ENCODE assay signal across 8 cellular contexts in the genomic region with DNA sequence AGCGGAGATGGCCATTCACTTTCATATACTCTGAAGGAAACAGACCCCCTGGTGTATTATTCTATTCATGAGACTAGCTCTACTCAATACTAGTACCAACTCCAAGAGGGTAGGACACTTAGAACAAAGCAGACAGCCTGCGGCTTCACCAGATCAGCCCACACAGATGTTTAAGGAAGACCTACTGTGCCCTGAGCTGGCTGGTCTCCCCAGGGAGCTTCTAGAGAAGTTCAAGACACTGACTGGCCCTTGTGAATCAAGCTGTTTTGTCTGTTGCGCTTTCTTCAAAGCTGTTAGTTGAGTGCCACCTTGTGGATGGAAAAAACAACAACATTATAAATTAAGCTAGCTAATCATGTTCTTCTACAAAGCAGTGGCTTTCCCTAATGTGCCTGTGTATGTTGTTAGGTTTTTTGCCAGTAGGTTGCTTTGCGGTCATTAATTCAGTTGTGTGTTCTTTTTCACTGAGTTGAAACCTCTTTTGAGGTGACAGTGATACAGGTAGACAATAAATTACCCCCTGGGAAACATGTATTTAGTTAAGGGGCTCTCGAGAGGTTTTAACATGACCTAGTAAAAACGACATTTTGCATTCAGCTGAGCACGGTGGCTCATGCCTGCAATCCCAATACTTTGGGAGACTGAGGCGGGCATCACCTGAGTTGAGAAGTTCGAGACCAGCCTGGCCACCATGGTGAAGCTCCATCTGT.
A peak's percentile ranks its signal among the peaks of the same experiment; 100 is the strongest.
DNase-seq lines count a peak whose midpoint lies in the region; ATAC-seq and TF ChIP-seq lines count a peak whose summit lies in the region.

No MANE protein-coding gene starts in this region.

- H3K36me3 ChIP-seq in CD4-positive, alpha-beta memory T cell (ENCODE audit: insufficient read depth, low read length), result no peaks in the 10 kb centered on the region
- H3K36me3 ChIP-seq in lung (ENCODE audit: control insufficient read depth in 2 of 2, insufficient read depth in 2 of 2, low read length in 2 of 2), result peaks cover 0 to 6% of the 10 kb centered on the region in 2 donors
- no peaks in the 10 kb centered on the region for H3K36me3 ChIP-seq in aorta (ENCODE audit: control insufficient read depth in 1 of 2, insufficient read depth in 2 of 2, low read length in 1 of 2)

- H3K4me1 Mint-ChIP-seq in CD4-positive, alpha-beta memory T cell, result no peaks in the 10 kb centered on the region

- intact Hi-C loops in CD4-positive, alpha-beta memory T cell (cut with micrococcal nuclease), result loop anchor here (1.0 kb wide), 1 partner anchor 1036 kb away; no protein-coding TSS in a partner anchor
- intact Hi-C loops in aorta (cut with DNase I), result loop anchor here (1.0 to 10.0 kb wide), 3 partner anchors 153 to 383 kb away; partner anchors contain the start of gene CGNL1 (in 1 of the 2)

- H3K4me1 ChIP-seq in CD4-positive, alpha-beta memory T cell (ENCODE audit: insufficient read depth, low read length), result no peaks in the 10 kb centered on the region
- no peaks in the 10 kb centered on the region for H3K4me1 ChIP-seq in lung (ENCODE audit: control insufficient read depth in 2 of 2, insufficient read depth in 2 of 2, low read length in 2 of 2)
- no peaks in the 10 kb centered on the region for H3K4me1 ChIP-seq in aorta (ENCODE audit: control insufficient read depth in 1 of 2, insufficient read depth in 2 of 2, low read length in 2 of 2)

- no peak overlapping the region for H3K4me3 Mint-ChIP-seq in CD4-positive, alpha-beta memory T cell

- no peaks in the 10 kb centered on the region for H3K27me3 ChIP-seq in CD4-positive, alpha-beta memory T cell (ENCODE audit: insufficient read depth, low read length)
- H3K27me3 ChIP-seq in lung (ENCODE audit: control insufficient read depth, insufficient read depth) (no peaks in the 10 kb centered on the region), aorta (ENCODE audit: control insufficient read depth in 1 of 2, insufficient read depth in 2 of 2, low read length in 1 of 2) (no peaks in the 10 kb centered on the region)

- ATAC-seq in GM18907 (IDR thresholded peaks at IDR 0.05; ENCODE audit: unreplicated experiment), result peak; percentile 68
- ATAC-seq in lung (ENCODE audit: insufficient read depth, low FRiP score), result peak; percentile 70
- peak; percentile 70 for ATAC-seq in aorta (ENCODE audit: low FRiP score)

- peak in 4 of 5 donors; percentile 28 to 44 (median 34) for DNase-seq in CD4-positive, alpha-beta memory T cell
- DNase-seq in MV-4-11 (lab: John Stamatoyannopoulos, UW) (peak; percentile 83), RKO (ENCODE audit: low spot score) (peak; percentile 80), dermis microvascular lymphatic vessel endothelial cell (ENCODE audit: low read depth in 2 of 2) (peak; percentile 75 to 89), lung (ENCODE audit: low spot score) (no peak), aorta (peak in 1 of 2 donors; percentile 48), ecto neural progenitor cell (ENCODE audit: low spot score) (no peak)

- H3K9me3 Mint-ChIP-seq in CD4-positive, alpha-beta memory T cell, result no peaks in the 10 kb centered on the region

- TF ChIP-seq CTCF in lung (IDR thresholded peaks at IDR 0.05; ENCODE audit: control extremely low read depth, extremely low read depth), result peak; percentile 52

- no peak overlapping the region for H3K27ac ChIP-seq in CD4-positive, alpha-beta memory T cell (ENCODE audit: low read depth, low read length)
- H3K27ac ChIP-seq in lung (ENCODE audit: low read depth in 1 of 2, low read length in 1 of 2) (no peak overlapping the region), aorta (ENCODE audit: low read depth in 1 of 2, low read length in 2 of 2) (no peak overlapping the region)

- no peaks in the 10 kb centered on the region for H3K9me3 ChIP-seq in CD4-positive, alpha-beta memory T cell (ENCODE audit: control insufficient read depth in 1 of 2, low read length in 2 of 2)
- H3K9me3 ChIP-seq in lung (ENCODE audit: control insufficient read depth in 2 of 2, insufficient read depth in 1 of 2, low read length in 1 of 2), result no peaks in the 10 kb centered on the region
- H3K9me3 ChIP-seq in aorta (ENCODE audit: control insufficient read depth, low read length), result no peaks in the 10 kb centered on the region

- H3K27ac Mint-ChIP-seq in CD4-positive, alpha-beta memory T cell, result no peak overlapping the region

- H3K4me3 ChIP-seq in CD4-positive, alpha-beta memory T cell (ENCODE audit: low read length in 2 of 2), result no peak overlapping the region
- H3K4me3 ChIP-seq in lung (no peak overlapping the region), aorta (ENCODE audit: low read length in 2 of 2) (no peak overlapping the region)

- 64 to 68% methylated on average over 9 of the region's 9 CpGs for WGBS in lung, 2 donors
- WGBS in aorta, 2 donors, result 52 to 55% methylated on average over 9 of the region's 9 CpGs

- CTCF ChIA-PET in CD4-positive, alpha-beta memory T cell (lab: Charles Lee; ENCODE audit: partially characterized antibody), result interaction anchor here (0.6 to 4.5 kb wide), 19 partner anchors 11 to 1078 kb away, joined by 3 to 63 read pairs (median 4); partner anchors contain the start of gene TCF12

- no peaks in the 10 kb centered on the region for H3K36me3 Mint-ChIP-seq in CD4-positive, alpha-beta memory T cell

- peaks cover 2 to 24% of the 10 kb centered on the region in 2 donors for H3K27me3 Mint-ChIP-seq in CD4-positive, alpha-beta memory T cell

- POLR2A ChIA-PET in CD4-positive, alpha-beta memory T cell (lab: Charles Lee; ENCODE audit: partially characterized antibody), result no interaction called here

Comparison
In these comparisons a context has a peak if more than half of its experiments do, and no peak if none do; other contexts are left out.
1. DNase-seq: peak in CD4-positive, alpha-beta memory T cell (4 of 5), MV-4-11 (single experiment), RKO (single experiment) and dermis microvascular lymphatic vessel endothelial cell (2 of 2); none in lung (single experiment) and ecto neural progenitor cell (single experiment).
2. Peak in every context shown above with its lines, with median percentiles within 50 percentile points of each other: ATAC-seq.